ENCODE assay signal across 1 cellular context in the genomic region with DNA sequence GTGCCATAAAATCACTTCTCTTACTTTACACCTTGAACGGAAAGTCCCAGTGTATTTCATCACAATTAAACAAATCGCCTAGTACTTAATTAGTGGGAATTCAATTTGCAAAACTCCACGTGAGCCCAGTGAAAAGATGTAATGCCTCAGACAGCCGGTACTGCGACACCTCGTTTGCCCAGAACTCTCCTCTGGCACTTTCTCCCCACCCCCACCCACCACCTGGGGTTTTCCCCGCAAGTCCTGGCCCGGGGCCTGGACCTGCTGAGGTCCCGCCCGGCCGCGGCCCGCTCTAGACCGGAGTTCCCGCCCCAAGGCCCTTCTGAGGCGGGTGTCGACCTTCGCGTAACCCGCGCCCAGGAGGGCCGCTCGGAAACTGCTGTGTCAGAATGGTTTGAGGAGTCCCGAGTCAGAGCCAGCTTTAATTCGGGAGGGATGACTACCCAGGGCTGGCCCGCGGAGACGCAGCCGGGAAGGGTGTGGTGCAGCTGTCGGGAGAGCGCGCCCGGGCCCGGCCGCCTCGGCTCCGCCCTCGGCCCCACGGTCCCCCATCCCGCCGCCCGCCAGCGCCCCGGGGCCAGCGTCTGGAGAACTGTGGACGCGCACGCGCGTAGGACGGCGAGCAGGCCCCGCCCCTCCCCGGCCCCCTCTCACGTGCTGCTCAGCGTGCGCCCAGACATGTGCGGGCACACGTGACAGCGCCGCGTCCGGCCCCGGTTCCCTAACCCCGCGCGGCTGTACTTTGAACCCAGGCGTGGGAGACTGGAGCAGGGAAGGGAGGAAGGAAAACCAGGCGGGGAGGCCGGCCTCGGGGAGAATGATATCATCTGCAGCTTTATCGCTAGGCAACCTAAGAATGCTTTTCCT.
TF ChIP-seq lines count a peak whose summit lies in the region.

No MANE protein-coding gene starts in this region.

TF ChIP-seq in HEK293, 187 proteins besides CTCF, POLR2A, EP300 and RAD21 (continued from another document and continues in another):
- TF ChIP-seq MZF1 (tag by site-specific recombination; IDR thresholded peaks at IDR 0.05; ENCODE audit: borderline replicate concordance), result no peak
- TF ChIP-seq, protein P1, sequence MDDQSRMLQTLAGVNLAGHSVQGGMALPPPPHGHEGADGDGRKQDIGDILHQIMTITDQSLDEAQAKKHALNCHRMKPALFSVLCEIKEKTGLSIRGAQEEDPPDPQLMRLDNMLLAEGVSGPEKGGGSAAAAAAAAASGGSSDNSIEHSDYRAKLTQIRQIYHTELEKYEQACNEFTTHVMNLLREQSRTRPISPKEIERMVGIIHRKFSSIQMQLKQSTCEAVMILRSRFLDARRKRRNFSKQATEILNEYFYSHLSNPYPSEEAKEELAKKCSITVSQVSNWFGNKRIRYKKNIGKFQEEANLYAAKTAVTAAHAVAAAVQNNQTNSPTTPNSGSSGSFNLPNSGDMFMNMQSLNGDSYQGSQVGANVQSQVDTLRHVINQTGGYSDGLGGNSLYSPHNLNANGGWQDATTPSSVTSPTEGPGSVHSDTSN (CRISPR knock-in tag; IDR thresholded peaks at IDR 0.05), result peak; percentile 80; the same call in 1 of the 2 replicates
- TF ChIP-seq GLI2 (tag by site-specific recombination; IDR thresholded peaks at IDR 0.05; ENCODE audit: borderline replicate concordance, low read depth), result no peak
- TF ChIP-seq, protein P2, sequence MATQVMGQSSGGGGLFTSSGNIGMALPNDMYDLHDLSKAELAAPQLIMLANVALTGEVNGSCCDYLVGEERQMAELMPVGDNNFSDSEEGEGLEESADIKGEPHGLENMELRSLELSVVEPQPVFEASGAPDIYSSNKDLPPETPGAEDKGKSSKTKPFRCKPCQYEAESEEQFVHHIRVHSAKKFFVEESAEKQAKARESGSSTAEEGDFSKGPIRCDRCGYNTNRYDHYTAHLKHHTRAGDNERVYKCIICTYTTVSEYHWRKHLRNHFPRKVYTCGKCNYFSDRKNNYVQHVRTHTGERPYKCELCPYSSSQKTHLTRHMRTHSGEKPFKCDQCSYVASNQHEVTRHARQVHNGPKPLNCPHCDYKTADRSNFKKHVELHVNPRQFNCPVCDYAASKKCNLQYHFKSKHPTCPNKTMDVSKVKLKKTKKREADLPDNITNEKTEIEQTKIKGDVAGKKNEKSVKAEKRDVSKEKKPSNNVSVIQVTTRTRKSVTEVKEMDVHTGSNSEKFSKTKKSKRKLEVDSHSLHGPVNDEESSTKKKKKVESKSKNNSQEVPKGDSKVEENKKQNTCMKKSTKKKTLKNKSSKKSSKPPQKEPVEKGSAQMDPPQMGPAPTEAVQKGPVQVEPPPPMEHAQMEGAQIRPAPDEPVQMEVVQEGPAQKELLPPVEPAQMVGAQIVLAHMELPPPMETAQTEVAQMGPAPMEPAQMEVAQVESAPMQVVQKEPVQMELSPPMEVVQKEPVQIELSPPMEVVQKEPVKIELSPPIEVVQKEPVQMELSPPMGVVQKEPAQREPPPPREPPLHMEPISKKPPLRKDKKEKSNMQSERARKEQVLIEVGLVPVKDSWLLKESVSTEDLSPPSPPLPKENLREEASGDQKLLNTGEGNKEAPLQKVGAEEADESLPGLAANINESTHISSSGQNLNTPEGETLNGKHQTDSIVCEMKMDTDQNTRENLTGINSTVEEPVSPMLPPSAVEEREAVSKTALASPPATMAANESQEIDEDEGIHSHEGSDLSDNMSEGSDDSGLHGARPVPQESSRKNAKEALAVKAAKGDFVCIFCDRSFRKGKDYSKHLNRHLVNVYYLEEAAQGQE (tag by site-specific recombination; IDR thresholded peaks at IDR 0.05), result no peak
- no peak for TF ChIP-seq ZNF654 (tag by site-specific recombination; IDR thresholded peaks at IDR 0.05; ENCODE audit: low read depth)
- TF ChIP-seq ZEB2 (tag by site-specific recombination; IDR thresholded peaks at IDR 0.05), result peak; percentile 93
- TF ChIP-seq ZNF184 (tag by site-specific recombination; IDR thresholded peaks at IDR 0.05), result peak; percentile 40; the same call in 1 of the 2 replicates
- TF ChIP-seq SP7 (tag by site-specific recombination; IDR thresholded peaks at IDR 0.05), result peak; percentile 71
- no peak for TF ChIP-seq ZBTB1 (tag by site-specific recombination; IDR thresholded peaks at IDR 0.05)
- peak; percentile 60 for TF ChIP-seq KLF9 (tag by site-specific recombination; IDR thresholded peaks at IDR 0.05; ENCODE audit: low read depth)
- TF ChIP-seq, protein P3, sequence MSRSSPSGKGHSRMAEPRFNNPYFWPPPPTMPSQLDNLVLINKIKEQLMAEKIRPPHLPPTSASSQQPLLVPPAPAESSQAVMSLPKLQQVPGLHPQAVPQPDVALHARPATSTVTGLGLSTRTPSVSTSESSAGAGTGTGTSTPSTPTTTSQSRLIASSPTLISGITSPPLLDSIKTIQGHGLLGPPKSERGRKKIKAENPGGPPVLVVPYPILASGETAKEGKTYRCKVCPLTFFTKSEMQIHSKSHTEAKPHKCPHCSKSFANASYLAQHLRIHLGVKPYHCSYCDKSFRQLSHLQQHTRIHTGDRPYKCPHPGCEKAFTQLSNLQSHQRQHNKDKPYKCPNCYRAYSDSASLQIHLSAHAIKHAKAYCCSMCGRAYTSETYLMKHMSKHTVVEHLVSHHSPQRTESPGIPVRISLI (tag by site-specific recombination; IDR thresholded peaks at IDR 0.05), result no peak
- TF ChIP-seq YY2 (tag by site-specific recombination; IDR thresholded peaks at IDR 0.05), result no peak
- TF ChIP-seq ZBTB48 (tag by site-specific recombination; IDR thresholded peaks at IDR 0.05), result peak; percentile 94
- peak; percentile 98 for TF ChIP-seq KLF10 (tag by site-specific recombination; IDR thresholded peaks at IDR 0.05)
- TF ChIP-seq ZNF623 (tag by site-specific recombination; IDR thresholded peaks at IDR 0.05), result no peak; the same call in 1 of the 2 replicates
- no peak; the same call in 1 of the 2 replicates for TF ChIP-seq ZNF664 (tag by site-specific recombination; IDR thresholded peaks at IDR 0.05)
- TF ChIP-seq ZNF221 (tag by site-specific recombination; IDR thresholded peaks at IDR 0.05; ENCODE audit: borderline replicate concordance), result no peak
- TF ChIP-seq, protein P4, sequence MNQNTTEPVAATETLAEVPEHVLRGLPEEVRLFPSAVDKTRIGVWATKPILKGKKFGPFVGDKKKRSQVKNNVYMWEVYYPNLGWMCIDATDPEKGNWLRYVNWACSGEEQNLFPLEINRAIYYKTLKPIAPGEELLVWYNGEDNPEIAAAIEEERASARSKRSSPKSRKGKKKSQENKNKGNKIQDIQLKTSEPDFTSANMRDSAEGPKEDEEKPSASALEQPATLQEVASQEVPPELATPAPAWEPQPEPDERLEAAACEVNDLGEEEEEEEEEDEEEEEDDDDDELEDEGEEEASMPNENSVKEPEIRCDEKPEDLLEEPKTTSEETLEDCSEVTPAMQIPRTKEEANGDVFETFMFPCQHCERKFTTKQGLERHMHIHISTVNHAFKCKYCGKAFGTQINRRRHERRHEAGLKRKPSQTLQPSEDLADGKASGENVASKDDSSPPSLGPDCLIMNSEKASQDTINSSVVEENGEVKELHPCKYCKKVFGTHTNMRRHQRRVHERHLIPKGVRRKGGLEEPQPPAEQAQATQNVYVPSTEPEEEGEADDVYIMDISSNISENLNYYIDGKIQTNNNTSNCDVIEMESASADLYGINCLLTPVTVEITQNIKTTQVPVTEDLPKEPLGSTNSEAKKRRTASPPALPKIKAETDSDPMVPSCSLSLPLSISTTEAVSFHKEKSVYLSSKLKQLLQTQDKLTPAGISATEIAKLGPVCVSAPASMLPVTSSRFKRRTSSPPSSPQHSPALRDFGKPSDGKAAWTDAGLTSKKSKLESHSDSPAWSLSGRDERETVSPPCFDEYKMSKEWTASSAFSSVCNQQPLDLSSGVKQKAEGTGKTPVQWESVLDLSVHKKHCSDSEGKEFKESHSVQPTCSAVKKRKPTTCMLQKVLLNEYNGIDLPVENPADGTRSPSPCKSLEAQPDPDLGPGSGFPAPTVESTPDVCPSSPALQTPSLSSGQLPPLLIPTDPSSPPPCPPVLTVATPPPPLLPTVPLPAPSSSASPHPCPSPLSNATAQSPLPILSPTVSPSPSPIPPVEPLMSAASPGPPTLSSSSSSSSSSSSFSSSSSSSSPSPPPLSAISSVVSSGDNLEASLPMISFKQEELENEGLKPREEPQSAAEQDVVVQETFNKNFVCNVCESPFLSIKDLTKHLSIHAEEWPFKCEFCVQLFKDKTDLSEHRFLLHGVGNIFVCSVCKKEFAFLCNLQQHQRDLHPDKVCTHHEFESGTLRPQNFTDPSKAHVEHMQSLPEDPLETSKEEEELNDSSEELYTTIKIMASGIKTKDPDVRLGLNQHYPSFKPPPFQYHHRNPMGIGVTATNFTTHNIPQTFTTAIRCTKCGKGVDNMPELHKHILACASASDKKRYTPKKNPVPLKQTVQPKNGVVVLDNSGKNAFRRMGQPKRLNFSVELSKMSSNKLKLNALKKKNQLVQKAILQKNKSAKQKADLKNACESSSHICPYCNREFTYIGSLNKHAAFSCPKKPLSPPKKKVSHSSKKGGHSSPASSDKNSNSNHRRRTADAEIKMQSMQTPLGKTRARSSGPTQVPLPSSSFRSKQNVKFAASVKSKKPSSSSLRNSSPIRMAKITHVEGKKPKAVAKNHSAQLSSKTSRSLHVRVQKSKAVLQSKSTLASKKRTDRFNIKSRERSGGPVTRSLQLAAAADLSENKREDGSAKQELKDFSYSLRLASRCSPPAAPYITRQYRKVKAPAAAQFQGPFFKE (tag by site-specific recombination; IDR thresholded peaks at IDR 0.05; ENCODE audit: borderline replicate concordance), result no peak
- peak; percentile 81 for TF ChIP-seq EGR2 (tag by site-specific recombination; IDR thresholded peaks at IDR 0.05; ENCODE audit: low read depth)
- TF ChIP-seq ZNF223 (tag by site-specific recombination; IDR thresholded peaks at IDR 0.05), result no peak
- TF ChIP-seq ZNF670 (tag by site-specific recombination; IDR thresholded peaks at IDR 0.05; ENCODE audit: low read depth), result no peak
- TF ChIP-seq SCRT2 (tag by site-specific recombination; IDR thresholded peaks at IDR 0.05), result no peak
- TF ChIP-seq ZFP3 (tag by site-specific recombination; IDR thresholded peaks at IDR 0.05; ENCODE audit: low read depth), result no peak
- peak; percentile 92 for TF ChIP-seq ZFHX2 (tag by site-specific recombination; conservative IDR thresholded peaks at IDR 0.05)
- TF ChIP-seq KLF8 (tag by site-specific recombination; IDR thresholded peaks at IDR 0.05), result peak; percentile 72
- peak; percentile 71 for TF ChIP-seq ZNF24 (tag by site-specific recombination; IDR thresholded peaks at IDR 0.05)
- no peak for TF ChIP-seq SETDB1 (IDR thresholded peaks at IDR 0.05; ENCODE audit: insufficient read length, low read length)
- no peak for TF ChIP-seq ZNF133 (tag by site-specific recombination; IDR thresholded peaks at IDR 0.05)
- TF ChIP-seq OVOL3 (tag by site-specific recombination; IDR thresholded peaks at IDR 0.05), result no peak
- TF ChIP-seq ZNF423 (tag by site-specific recombination; IDR thresholded peaks at IDR 0.05), result peak; percentile 35; the same call in 1 of the 2 replicates
- TF ChIP-seq BCL11B (tag by site-specific recombination; IDR thresholded peaks at IDR 0.05; ENCODE audit: low read depth), result no peak
- TF ChIP-seq ZNF211 (tag by site-specific recombination; IDR thresholded peaks at IDR 0.05; ENCODE audit: low read depth), result no peak
- no peak for TF ChIP-seq ZNF155 (tag by site-specific recombination; IDR thresholded peaks at IDR 0.05)
- TF ChIP-seq ZNF548 (tag by site-specific recombination; IDR thresholded peaks at IDR 0.05), result no peak
- TF ChIP-seq, protein P5, sequence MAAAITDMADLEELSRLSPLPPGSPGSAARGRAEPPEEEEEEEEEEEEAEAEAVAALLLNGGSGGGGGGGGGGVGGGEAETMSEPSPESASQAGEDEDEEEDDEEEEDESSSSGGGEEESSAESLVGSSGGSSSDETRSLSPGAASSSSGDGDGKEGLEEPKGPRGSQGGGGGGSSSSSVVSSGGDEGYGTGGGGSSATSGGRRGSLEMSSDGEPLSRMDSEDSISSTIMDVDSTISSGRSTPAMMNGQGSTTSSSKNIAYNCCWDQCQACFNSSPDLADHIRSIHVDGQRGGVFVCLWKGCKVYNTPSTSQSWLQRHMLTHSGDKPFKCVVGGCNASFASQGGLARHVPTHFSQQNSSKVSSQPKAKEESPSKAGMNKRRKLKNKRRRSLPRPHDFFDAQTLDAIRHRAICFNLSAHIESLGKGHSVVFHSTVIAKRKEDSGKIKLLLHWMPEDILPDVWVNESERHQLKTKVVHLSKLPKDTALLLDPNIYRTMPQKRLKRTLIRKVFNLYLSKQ (tag by site-specific recombination; IDR thresholded peaks at IDR 0.05; ENCODE audit: borderline replicate concordance), result no peak
- no peak for TF ChIP-seq ZNF112 (tag by site-specific recombination; IDR thresholded peaks at IDR 0.05)
- TF ChIP-seq, protein P6, sequence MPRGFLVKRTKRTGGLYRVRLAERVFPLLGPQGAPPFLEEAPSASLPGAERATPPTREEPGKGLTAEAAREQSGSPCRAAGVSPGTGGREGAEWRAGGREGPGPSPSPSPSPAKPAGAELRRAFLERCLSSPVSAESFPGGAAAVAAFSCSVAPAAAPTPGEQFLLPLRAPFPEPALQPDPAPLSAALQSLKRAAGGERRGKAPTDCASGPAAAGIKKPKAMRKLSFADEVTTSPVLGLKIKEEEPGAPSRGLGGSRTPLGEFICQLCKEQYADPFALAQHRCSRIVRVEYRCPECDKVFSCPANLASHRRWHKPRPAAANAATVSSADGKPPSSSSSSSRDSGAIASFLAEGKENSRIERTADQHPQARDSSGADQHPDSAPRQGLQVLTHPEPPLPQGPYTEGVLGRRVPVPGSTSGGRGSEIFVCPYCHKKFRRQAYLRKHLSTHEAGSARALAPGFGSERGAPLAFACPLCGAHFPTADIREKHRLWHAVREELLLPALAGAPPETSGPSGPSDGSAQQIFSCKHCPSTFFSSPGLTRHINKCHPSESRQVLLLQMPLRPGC (tag by site-specific recombination; IDR thresholded peaks at IDR 0.05), result peak; percentile 63
- TF ChIP-seq, protein P7, sequence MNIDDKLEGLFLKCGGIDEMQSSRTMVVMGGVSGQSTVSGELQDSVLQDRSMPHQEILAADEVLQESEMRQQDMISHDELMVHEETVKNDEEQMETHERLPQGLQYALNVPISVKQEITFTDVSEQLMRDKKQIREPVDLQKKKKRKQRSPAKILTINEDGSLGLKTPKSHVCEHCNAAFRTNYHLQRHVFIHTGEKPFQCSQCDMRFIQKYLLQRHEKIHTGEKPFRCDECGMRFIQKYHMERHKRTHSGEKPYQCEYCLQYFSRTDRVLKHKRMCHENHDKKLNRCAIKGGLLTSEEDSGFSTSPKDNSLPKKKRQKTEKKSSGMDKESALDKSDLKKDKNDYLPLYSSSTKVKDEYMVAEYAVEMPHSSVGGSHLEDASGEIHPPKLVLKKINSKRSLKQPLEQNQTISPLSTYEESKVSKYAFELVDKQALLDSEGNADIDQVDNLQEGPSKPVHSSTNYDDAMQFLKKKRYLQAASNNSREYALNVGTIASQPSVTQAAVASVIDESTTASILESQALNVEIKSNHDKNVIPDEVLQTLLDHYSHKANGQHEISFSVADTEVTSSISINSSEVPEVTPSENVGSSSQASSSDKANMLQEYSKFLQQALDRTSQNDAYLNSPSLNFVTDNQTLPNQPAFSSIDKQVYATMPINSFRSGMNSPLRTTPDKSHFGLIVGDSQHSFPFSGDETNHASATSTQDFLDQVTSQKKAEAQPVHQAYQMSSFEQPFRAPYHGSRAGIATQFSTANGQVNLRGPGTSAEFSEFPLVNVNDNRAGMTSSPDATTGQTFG (tag by site-specific recombination; IDR thresholded peaks at IDR 0.05; ENCODE audit: borderline replicate concordance), result no peak
- peak; percentile 82 for TF ChIP-seq ZBTB17 (tag by site-specific recombination; IDR thresholded peaks at IDR 0.05)
- no peak for TF ChIP-seq ZNF791 (tag by site-specific recombination; IDR thresholded peaks at IDR 0.05)
